35 cellular contexts compared by ENCODE assay signal in genomic region chr13:113094410-113094800, GRCh38. TPM values are rescaled to one million over a fixed set of nuclear protein-coding genes. Genes with fewer than 3 reads are reported as not detected.
"Had no signal": no experiment of that assay in that cellular context is flagged by ENCODE, and none has a peak within 500 bp of the region (broad histone marks: within the 10 kb centered on the region; RNA-seq: fewer than 3 reads in every experiment).

No MANE protein-coding gene starts in this region.

- H3K36me3 ChIP-seq: adrenal gland, gastrocnemius medialis had no signal

- ATAC-seq: activated naive CD8-positive, alpha-beta T cell treated with anti-CD3 and anti-CD28 coated beads, Interleukin-2, amount 50 U/mL, for 24 hours; activated T-cell treated with anti-CD3 and anti-CD28 coated beads, Interleukin-2, amount 50 U/mL, for 72 hours; body of pancreas; effector memory CD8-positive, alpha-beta T cell; foreskin keratinocyte; gastrocnemius medialis; heart left ventricle; T-helper 17 cell; WTC11 had no signal

- H3K36me3 Mint-ChIP-seq: activated naive CD8-positive, alpha-beta T cell; WTC11 had no signal

- H3K4me3 ChIP-seq: adrenal gland, body of pancreas, coronary artery, esophagus muscularis mucosa, gastrocnemius medialis, heart left ventricle had no signal

- H3K9me3 ChIP-seq: adrenal gland, body of pancreas, esophagus muscularis mucosa, gastrocnemius medialis, heart left ventricle had no signal

- H3K27ac Mint-ChIP-seq: activated CD4-positive, alpha-beta memory T cell treated with anti-CD3 and anti-CD28 coated beads, Interleukin-2, amount 10 ng/mL, durations not matched to agents 7 days and 5 days; activated CD4-positive, alpha-beta T cell treated with anti-CD3 and anti-CD28 coated beads, Interleukin-2, amount 10 ng/mL, durations not matched to agents 7 days and 5 days; activated naive CD8-positive, alpha-beta T cell; activated naive CD8-positive, alpha-beta T cell treated with anti-CD3 and anti-CD28 coated beads, Interleukin-2, amount 50 U/mL, for 24 hours; activated T-cell treated with anti-CD3 and anti-CD28 coated beads, Interleukin-2, amount 50 U/mL, for 24 hours; activated T-cell treated with anti-CD3 and anti-CD28 coated beads, Interleukin-2, amount 50 U/mL, for 72 hours; dendritic cell treated with granulocyte-macrophage colony-stimulating factor and Interleukin-4, amounts not matched to agents 40 ng/mL and 50 ng/mL, for 4 days; effector memory CD8-positive, alpha-beta T cell; T-helper 17 cell; T-helper 2 cell treated with Interferon-gamma antibody and Interleukin-4, amounts not matched to agents 5 μg/mL and 100 μg/mL, for 36 hours had no signal

- H3K27me3 Mint-ChIP-seq: activated CD4-positive, alpha-beta memory T cell treated with anti-CD3 and anti-CD28 coated beads, Interleukin-2, amount 10 ng/mL, durations not matched to agents 7 days and 5 days; activated CD4-positive, alpha-beta T cell treated with anti-CD3 and anti-CD28 coated beads, Interleukin-2, amount 10 ng/mL, durations not matched to agents 7 days and 5 days; activated naive CD8-positive, alpha-beta T cell; activated naive CD8-positive, alpha-beta T cell treated with anti-CD3 and anti-CD28 coated beads, Interleukin-2, amount 50 U/mL, for 24 hours; activated T-cell treated with anti-CD3 and anti-CD28 coated beads, Interleukin-2, amount 50 U/mL, for 24 hours; dendritic cell treated with granulocyte-macrophage colony-stimulating factor and Interleukin-4, amounts not matched to agents 40 ng/mL and 50 ng/mL, for 4 days; effector memory CD8-positive, alpha-beta T cell; T-helper 17 cell had no signal

- H3K27ac ChIP-seq: adrenal gland, body of pancreas, coronary artery, esophagus muscularis mucosa, foreskin keratinocyte, gastrocnemius medialis, heart left ventricle had no signal

- H3K4me1 Mint-ChIP-seq: activated CD4-positive, alpha-beta memory T cell treated with anti-CD3 and anti-CD28 coated beads, Interleukin-2, amount 10 ng/mL, durations not matched to agents 7 days and 5 days; activated CD4-positive, alpha-beta T cell treated with anti-CD3 and anti-CD28 coated beads, Interleukin-2, amount 10 ng/mL, durations not matched to agents 7 days and 5 days; activated naive CD8-positive, alpha-beta T cell treated with anti-CD3 and anti-CD28 coated beads, Interleukin-2, amount 50 U/mL, for 24 hours had no signal

- H3K27me3 ChIP-seq: adrenal gland, body of pancreas, heart left ventricle had no signal

- DNase-seq: activated CD4-positive, alpha-beta memory T cell treated with anti-CD3 and anti-CD28 coated beads, Interleukin-2, amount 10 ng/mL, durations not matched to agents 7 days and 5 days; activated CD4-positive, alpha-beta T cell treated with anti-CD3 and anti-CD28 coated beads for 1 hour; activated CD4-positive, alpha-beta T cell treated with anti-CD3 and anti-CD28 coated beads for 4 hours; activated CD4-positive, alpha-beta T cell treated with anti-CD3 and anti-CD28 coated beads, Interleukin-2, amount 10 ng/mL, durations not matched to agents 7 days and 5 days; activated CD4-positive, alpha-beta T cell treated with anti-CD3 and anti-CD28 coated beads, Interleukin-2, amount 50 U/mL, for 4 hours; activated CD8-positive, alpha-beta memory T cell treated with anti-CD3 and anti-CD28 coated beads, Interleukin-2, amount 50 U/mL, for 48 hours; activated effector memory CD4-positive, alpha-beta T cell treated with Interleukin-2 at 50 U/mL for 16 hours; activated gamma-delta T cell treated with Interleukin-2 at 50 U/mL for 16 hours; activated naive CD4-positive, alpha-beta T cell treated with anti-CD3 and anti-CD28 coated beads, Interleukin-2, amount 50 U/mL, for 16 hours; activated naive CD4-positive, alpha-beta T cell treated with Interleukin-2 at 50 U/mL for 16 hours; activated naive CD8-positive, alpha-beta T cell treated with anti-CD3 and anti-CD28 coated beads, Interleukin-2, amount 50 U/mL, for 24 hours; activated T-cell treated with anti-CD3 and anti-CD28 coated beads for 4 hours; activated T-cell treated with anti-CD3 and anti-CD28 coated beads, Interleukin-2, amount 50 U/mL, for 24 hours; activated T-cell treated with anti-CD3 and anti-CD28 coated beads, Interleukin-2, amount 50 U/mL, for 72 hours; adrenal gland; amygdala; body of pancreas; central memory CD4-positive, alpha-beta T cell; cerebellar nuclear complex; effector CD4-positive, alpha-beta T cell; effector memory CD8-positive, alpha-beta T cell; erythroblast; foreskin keratinocyte; gastrocnemius medialis; glutamatergic neuron; T-helper 1 cell; T-helper 17 cell; T1000 had no signal

- H3K4me1 ChIP-seq: adrenal gland, body of pancreas, esophagus muscularis mucosa, foreskin keratinocyte, heart left ventricle had no signal

- H3K9me3 Mint-ChIP-seq: activated CD4-positive, alpha-beta memory T cell treated with anti-CD3 and anti-CD28 coated beads, Interleukin-2, amount 10 ng/mL, durations not matched to agents 7 days and 5 days; activated CD4-positive, alpha-beta T cell treated with anti-CD3 and anti-CD28 coated beads, Interleukin-2, amount 10 ng/mL, durations not matched to agents 7 days and 5 days; activated naive CD8-positive, alpha-beta T cell treated with anti-CD3 and anti-CD28 coated beads, Interleukin-2, amount 50 U/mL, for 24 hours; activated T-cell treated with anti-CD3 and anti-CD28 coated beads, Interleukin-2, amount 50 U/mL, for 24 hours; activated T-cell treated with anti-CD3 and anti-CD28 coated beads, Interleukin-2, amount 50 U/mL, for 72 hours; dendritic cell treated with granulocyte-macrophage colony-stimulating factor and Interleukin-4, amounts not matched to agents 40 ng/mL and 50 ng/mL, for 4 days; effector memory CD8-positive, alpha-beta T cell; T-helper 2 cell treated with Interferon-gamma antibody and Interleukin-4, amounts not matched to agents 5 μg/mL and 100 μg/mL, for 36 hours; WTC11 had no signal

- H3K4me3 Mint-ChIP-seq: activated CD4-positive, alpha-beta memory T cell treated with anti-CD3 and anti-CD28 coated beads, Interleukin-2, amount 10 ng/mL, durations not matched to agents 7 days and 5 days; activated CD4-positive, alpha-beta T cell treated with anti-CD3 and anti-CD28 coated beads, Interleukin-2, amount 10 ng/mL, durations not matched to agents 7 days and 5 days; activated naive CD8-positive, alpha-beta T cell; activated naive CD8-positive, alpha-beta T cell treated with anti-CD3 and anti-CD28 coated beads, Interleukin-2, amount 50 U/mL, for 24 hours; activated T-cell treated with anti-CD3 and anti-CD28 coated beads, Interleukin-2, amount 50 U/mL, for 24 hours; activated T-cell treated with anti-CD3 and anti-CD28 coated beads, Interleukin-2, amount 50 U/mL, for 72 hours; dendritic cell treated with granulocyte-macrophage colony-stimulating factor and Interleukin-4, amounts not matched to agents 40 ng/mL and 50 ng/mL, for 4 days; effector memory CD8-positive, alpha-beta T cell; T-helper 17 cell; T-helper 2 cell treated with Interferon-gamma antibody and Interleukin-4, amounts not matched to agents 5 μg/mL and 100 μg/mL, for 36 hours; WTC11 had no signal

RNA-seq across cellular contexts. Expression of gene F7, which starts 11.2 kb away (rescaled TPM):
- total RNA-seq: activated CD4-positive, alpha-beta memory T cell treated with anti-CD3 and anti-CD28 coated beads, Interleukin-2, amount 10 ng/mL, durations not matched to agents 7 days and 5 days; activated CD4-positive, alpha-beta T cell treated with anti-CD3 and anti-CD28 coated beads, Interleukin-2, amount 10 ng/mL, durations not matched to agents 7 days and 5 days; activated T-cell treated with anti-CD3 and anti-CD28 coated beads, Interleukin-2, amount 50 U/mL, for 72 hours; body of pancreas; foreskin keratinocyte; T-helper 17 cell had no signal
- polyA plus RNA-seq: foreskin keratinocyte had no signal

RNA-seq across cellular contexts. Expression of gene F10, which starts 28.2 kb away (rescaled TPM):
- total RNA-seq: activated CD4-positive, alpha-beta memory T cell treated with anti-CD3 and anti-CD28 coated beads, Interleukin-2, amount 10 ng/mL, durations not matched to agents 7 days and 5 days; activated CD4-positive, alpha-beta T cell treated with anti-CD3 and anti-CD28 coated beads, Interleukin-2, amount 10 ng/mL, durations not matched to agents 7 days and 5 days; activated T-cell treated with anti-CD3 and anti-CD28 coated beads, Interleukin-2, amount 50 U/mL, for 72 hours; foreskin keratinocyte; T-helper 17 cell had no signal
- polyA plus RNA-seq: foreskin keratinocyte had no signal
